ENCODE assay signal across 8 cellular contexts in the genomic region with DNA sequence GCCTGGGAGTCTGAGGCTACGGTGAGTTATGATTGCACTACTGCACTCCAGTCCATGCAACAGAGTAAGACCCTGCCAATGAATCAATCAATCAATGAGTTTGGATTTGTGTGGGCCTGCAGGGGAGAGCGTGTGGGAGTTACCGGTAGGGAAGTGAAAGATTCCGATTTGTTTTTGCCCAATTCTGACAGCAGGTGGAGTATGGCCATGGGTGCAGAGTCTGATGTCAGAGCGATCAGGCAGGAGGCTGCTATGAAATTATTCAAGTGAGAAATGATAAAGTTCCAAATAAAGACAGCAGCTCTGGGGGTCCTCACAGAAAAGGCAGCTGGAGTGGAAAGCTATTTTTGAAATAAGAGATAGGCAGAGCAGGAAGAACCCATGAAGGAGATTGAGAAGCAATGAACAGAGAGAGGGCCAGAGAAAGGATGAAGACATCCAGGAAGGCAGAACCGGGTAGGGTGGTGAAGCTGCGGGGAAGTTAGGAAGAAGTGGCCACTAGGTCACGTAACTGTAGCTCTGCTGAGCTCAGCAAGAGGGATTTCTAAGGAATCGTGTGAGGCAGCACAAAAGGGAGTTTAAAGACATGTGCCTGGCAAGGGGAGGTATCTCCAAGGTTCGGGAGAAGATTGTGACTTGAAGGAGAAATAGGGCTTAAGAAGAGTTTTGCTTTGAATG.
DNase-seq lines count a peak whose midpoint lies in the region; ATAC-seq and TF ChIP-seq lines count a peak whose summit lies in the region.

No MANE protein-coding gene starts in this region.

- TF ChIP-seq POLR2A in gastroesophageal sphincter (IDR thresholded peaks at IDR 0.05), result no peak

- no peaks in the 10 kb centered on the region for H3K4me1 ChIP-seq in OCI-LY7 (ENCODE audit: insufficient read depth, low read length, poor library complexity, severe bottlenecking)
- peaks cover 0 to 9% (median 0%) of the 10 kb centered on the region in 3 donors for H3K4me1 ChIP-seq in gastroesophageal sphincter

- no peaks in the 10 kb centered on the region for H3K79me2 ChIP-seq in OCI-LY7 (ENCODE audit: insufficient read depth, low read depth, low read length)

- H2AFZ ChIP-seq in OCI-LY7 (ENCODE audit: low read length), result no peak overlapping the region

- TF ChIP-seq CTCF in GM12865 (IDR thresholded peaks at IDR 0.05; ENCODE audit: insufficient read depth, low read depth, low read length, missing control alignments) (peak; percentile 38), OCI-LY7 (conservative IDR thresholded peaks at IDR 0.05; ENCODE audit: low read length) (peak; percentile 34; the same call in 1 of the 2 replicates), gastroesophageal sphincter (IDR thresholded peaks at IDR 0.05) (peak in 3 of 4 experiments; percentile 37 to 47 (median 38))

- no peak overlapping the region for H3K27ac ChIP-seq in OCI-LY7 (ENCODE audit: low read depth, low read length, poor library complexity, severe bottlenecking)
- no peak overlapping the region for H3K27ac ChIP-seq in gastroesophageal sphincter

- intact Hi-C loops in OCI-LY7 (cut with micrococcal nuclease; ENCODE audit: unreplicated experiment), result no loop called here

- ATAC-seq in gastroesophageal sphincter (peak; percentile 36), GM21528 (IDR thresholded peaks at IDR 0.05; ENCODE audit: low FRiP score, unreplicated experiment) (no peak), HG02678 (IDR thresholded peaks at IDR 0.05; ENCODE audit: unreplicated experiment) (no peak)

- no peak for TF ChIP-seq EP300 in gastroesophageal sphincter (IDR thresholded peaks at IDR 0.05)

- no peak overlapping the region for H3K4me2 ChIP-seq in OCI-LY7 (ENCODE audit: low read length)

- H3K27me3 ChIP-seq in gastroesophageal sphincter, result no peaks in the 10 kb centered on the region

- POLR2A ChIA-PET in OCI-LY7 (lab: Charles Lee), result interaction anchor here (0.6 to 1.1 kb wide), 2 partner anchors 23 to 309 kb away, joined by 3 to 5 read pairs; no protein-coding TSS in a partner anchor

- no peaks in the 10 kb centered on the region for H3K36me3 ChIP-seq in OCI-LY7 (ENCODE audit: insufficient read depth, low read length)
- H3K36me3 ChIP-seq in gastroesophageal sphincter, result peaks cover 0 to 4% of the 10 kb centered on the region in 2 donors

- H3K9me3 ChIP-seq in OCI-LY7 (ENCODE audit: low read length) (no peaks in the 10 kb centered on the region), gastroesophageal sphincter (no peaks in the 10 kb centered on the region)

- 25 to 42% methylated on average over 9 to 10 of the region's 10 CpGs for WGBS in gastroesophageal sphincter (ENCODE audit: low coverage in 1 of 2), 2 donors

- CTCF ChIA-PET in OCI-LY7 (lab: Charles Lee; ENCODE audit: unreplicated experiment), result no interaction called here

- BruUV-seq in OCI-LY7 (replicated peaks; lab: Mats Ljungman, UMichigan), result no TSS peak

- H3K4me3 ChIP-seq in GM12865 (ENCODE audit: low read depth, low read length) (no peak overlapping the region), OCI-LY7 (ENCODE audit: low read depth, low read length, poor library complexity, severe bottlenecking) (no peak overlapping the region), gastroesophageal sphincter (no peak overlapping the region)

- DNase-seq in GM12865 (ENCODE audit: low read depth) (peak; percentile 52), OCI-LY7 (ENCODE audit: low spot score) (no peak), renal cortical epithelial cell (ENCODE audit: low read depth) (peak; percentile 49)
- no peak for DNase-seq in stimulated activated CD8-positive, alpha-beta memory T cell treated with anti-CD3 and anti-CD28 coated beads, Interleukin-4, amount 100 ng/mL, for 48 hours
- DNase-seq in stimulated activated CD4-positive, alpha-beta T cell treated with anti-CD3 and anti-CD28 coated beads, Interleukin-4, amount 100 ng/mL, for 24 hours, result no peak

- no peaks in the 10 kb centered on the region for H3K9me2 ChIP-seq in OCI-LY7 (ENCODE audit: insufficient read depth, low read length)

- no peaks in the 10 kb centered on the region for H4K20me1 ChIP-seq in OCI-LY7 (ENCODE audit: insufficient read depth, low read length)

Comparison
In these comparisons a context has a peak if more than half of its experiments do, and no peak if none do; other contexts are left out.
1. DNase-seq: peak in GM12865 (single experiment) and renal cortical epithelial cell (single experiment); none in OCI-LY7 (single experiment), stimulated activated CD8-positive, alpha-beta memory T cell treated with anti-CD3 and anti-CD28 coated beads, Interleukin-4, amount 100 ng/mL, for 48 hours (single experiment) and stimulated activated CD4-positive, alpha-beta T cell treated with anti-CD3 and anti-CD28 coated beads, Interleukin-4, amount 100 ng/mL, for 24 hours (single experiment).
2. Peak in every context shown above with its lines, with median percentiles within 50 percentile points of each other: CTCF ChIP-seq.